In the genomic region with DNA sequence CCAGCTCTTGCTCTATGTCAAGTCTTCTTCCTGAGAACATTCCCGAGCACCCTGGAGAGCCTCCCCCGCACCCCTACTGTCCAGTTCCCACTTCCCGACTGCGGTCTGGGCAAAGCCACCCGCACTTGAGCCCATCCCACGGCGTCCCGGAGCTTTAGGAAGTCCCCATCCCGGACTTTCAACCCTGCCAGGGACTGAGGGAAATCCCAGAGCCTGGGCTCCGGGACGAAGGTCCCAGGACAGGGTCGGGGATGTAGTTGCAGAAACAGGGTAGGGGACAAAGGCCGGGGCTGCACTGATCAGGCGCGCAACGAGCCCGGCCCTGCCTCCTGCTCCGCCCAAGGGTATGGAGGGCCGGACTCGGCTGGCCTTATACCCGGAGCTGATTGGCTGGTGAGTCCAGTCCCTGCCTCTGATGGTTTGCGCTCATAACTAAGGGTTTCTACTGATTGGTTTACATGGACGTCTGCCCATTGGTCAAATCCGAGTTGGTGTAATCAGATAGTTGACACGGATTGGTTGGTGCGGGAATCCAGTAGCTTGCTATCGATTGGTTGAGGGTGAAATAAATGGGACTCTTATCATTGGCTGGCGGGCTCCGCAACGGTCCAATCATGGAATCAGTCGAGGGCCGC, we compare ENCODE assay signal across 8 cellular contexts. TPM values are rescaled to one million over a fixed set of nuclear protein-coding genes. Genes with fewer than 3 reads are reported as not detected.
DNase-seq lines count a peak whose midpoint lies in the region; ATAC-seq and TF ChIP-seq lines count a peak whose summit lies in the region.

No MANE protein-coding gene starts in this region.

- peak; percentile 96 for TF ChIP-seq POLR2A in prostate gland (IDR thresholded peaks at IDR 0.05)

- peak; percentile 99 for DNase-seq in NCI-H1694 (lab: John Stamatoyannopoulos, UW)
- peak; percentile 74 to 100 (median 90) for DNase-seq in T-helper 2 cell
- DNase-seq in anterior cingulate cortex (lab: John Stamatoyannopoulos, UW) = peak; percentile 79 to 100 (median 98)
- peak; percentile 99 for DNase-seq in right atrium auricular region (ENCODE audit: low spot score)
- DNase-seq in prostate gland (ENCODE audit: low spot score) = peak; percentile 99

- TF ChIP-seq CTCF in right atrium auricular region (IDR thresholded peaks at IDR 0.05) (no peak), prostate gland (IDR thresholded peaks at IDR 0.05) (no peak)

- peak overlapping the region; percentile 66 to 72 for H3K4me3 ChIP-seq in right atrium auricular region
- peak overlapping the region; percentile 65 to 97 for H3K4me3 ChIP-seq in prostate gland
- H3K4me3 ChIP-seq in urinary bladder (ENCODE audit: low read depth, low read length) = peak overlapping the region; percentile 98

- intact Hi-C loops in prostate gland (cut with DNase I) = loop anchor here (5.0 kb wide), 1 partner anchor 60 kb away; a partner anchor contains a TSS

- H3K9me3 ChIP-seq in right atrium auricular region (no peaks in the 10 kb centered on the region), prostate gland (no peaks in the 10 kb centered on the region)

- H3K27me3 ChIP-seq in right atrium auricular region (no peaks in the 10 kb centered on the region), prostate gland (replicated peaks; ENCODE audit: insufficient read depth) (no peaks in the 10 kb centered on the region)

- H3K36me3 ChIP-seq in right atrium auricular region = no peaks in the 10 kb centered on the region
- no peaks in the 10 kb centered on the region for H3K36me3 ChIP-seq in prostate gland
- no peaks in the 10 kb centered on the region for H3K36me3 ChIP-seq in urinary bladder (ENCODE audit: insufficient read depth)

- H3K4me1 ChIP-seq in right atrium auricular region (peaks cover 0 to 23% of the 10 kb centered on the region in 2 donors), prostate gland (replicated peaks) (peaks cover 5% of the 10 kb centered on the region), urinary bladder (ENCODE audit: insufficient read depth) (peaks cover 1% of the 10 kb centered on the region)

- ATAC-seq in GM18498 (IDR thresholded peaks at IDR 0.05; ENCODE audit: unreplicated experiment) (peak; percentile 85), HG02885 (IDR thresholded peaks at IDR 0.05; ENCODE audit: poor library complexity, unreplicated experiment) (peak; percentile 86)

- under 1% methylated on average over 32 of the region's 32 CpGs for WGBS in prostate gland
- under 1% methylated on average over 32 of the region's 32 CpGs for WGBS in urinary bladder

- H3K27ac ChIP-seq in right atrium auricular region = peak overlapping the region; percentile 87 to 96
- H3K27ac ChIP-seq in prostate gland = peak overlapping the region; percentile 93
- H3K27ac ChIP-seq in urinary bladder (ENCODE audit: low read depth) = peak overlapping the region; percentile 91

RNA-seq across cellular contexts. Expression of a gene that starts 0.8 kb away (rescaled TPM):
- 1 to 10 TPM; 6.2 to 7.3 TPM for total RNA-seq in right atrium auricular region
- total RNA-seq in prostate gland = 10 to 100 TPM; 12.5 to 18.2 TPM
- 7.2 TPM for total RNA-seq in urinary bladder
- 24.5 TPM for polyA plus RNA-seq in urinary bladder

RNA-seq across cellular contexts. Expression of a gene that starts 3.9 kb away (rescaled TPM):
- total RNA-seq in right atrium auricular region = 10 to 100 TPM in 1 of 2 donors, 1 to 10 TPM in 1; 4.8 to 11.8 TPM
- 100 to 1,000 TPM in 1 of 2 donors, 10 to 100 TPM in 1; 47.9 to 107 TPM for total RNA-seq in prostate gland
- total RNA-seq in urinary bladder = 14.4 TPM
- polyA plus RNA-seq in urinary bladder = 12.4 TPM

RNA-seq across cellular contexts. Expression of a gene that starts 38.1 kb away (rescaled TPM):
- not detected for total RNA-seq in right atrium auricular region
- 1 to 10 TPM in 1 of 2 donors, not detected in 1; 6.4 TPM for total RNA-seq in prostate gland
- total RNA-seq in urinary bladder = 1.6 TPM
- polyA plus RNA-seq in urinary bladder = 0.49 TPM

RNA-seq across cellular contexts. Expression of a gene that starts 40.3 kb away (rescaled TPM):
- total RNA-seq in right atrium auricular region = under 1 TPM in 1 of 2 donors, not detected in 1; 0.28 TPM
- not detected for total RNA-seq in prostate gland
- 0.48 TPM for total RNA-seq in urinary bladder
- 0.58 TPM for polyA plus RNA-seq in urinary bladder

RNA-seq across cellular contexts. Expression of a gene that starts 57.8 kb away (rescaled TPM):
- total RNA-seq in right atrium auricular region (10 to 100 TPM; 17.5 to 31.9 TPM), prostate gland (10 to 100 TPM; 35.4 to 54.7 TPM), urinary bladder (18.6 TPM)
- 88.3 TPM for polyA plus RNA-seq in urinary bladder

Comparison
In these comparisons a context has a peak if more than half of its experiments do, and no peak if none do; other contexts are left out.
1. Peak in every context shown above with its lines: DNase-seq, ATAC-seq, H3K4me3 ChIP-seq and H3K27ac ChIP-seq.